ENCODE assay signal across 10 cellular contexts in the genomic region with DNA sequence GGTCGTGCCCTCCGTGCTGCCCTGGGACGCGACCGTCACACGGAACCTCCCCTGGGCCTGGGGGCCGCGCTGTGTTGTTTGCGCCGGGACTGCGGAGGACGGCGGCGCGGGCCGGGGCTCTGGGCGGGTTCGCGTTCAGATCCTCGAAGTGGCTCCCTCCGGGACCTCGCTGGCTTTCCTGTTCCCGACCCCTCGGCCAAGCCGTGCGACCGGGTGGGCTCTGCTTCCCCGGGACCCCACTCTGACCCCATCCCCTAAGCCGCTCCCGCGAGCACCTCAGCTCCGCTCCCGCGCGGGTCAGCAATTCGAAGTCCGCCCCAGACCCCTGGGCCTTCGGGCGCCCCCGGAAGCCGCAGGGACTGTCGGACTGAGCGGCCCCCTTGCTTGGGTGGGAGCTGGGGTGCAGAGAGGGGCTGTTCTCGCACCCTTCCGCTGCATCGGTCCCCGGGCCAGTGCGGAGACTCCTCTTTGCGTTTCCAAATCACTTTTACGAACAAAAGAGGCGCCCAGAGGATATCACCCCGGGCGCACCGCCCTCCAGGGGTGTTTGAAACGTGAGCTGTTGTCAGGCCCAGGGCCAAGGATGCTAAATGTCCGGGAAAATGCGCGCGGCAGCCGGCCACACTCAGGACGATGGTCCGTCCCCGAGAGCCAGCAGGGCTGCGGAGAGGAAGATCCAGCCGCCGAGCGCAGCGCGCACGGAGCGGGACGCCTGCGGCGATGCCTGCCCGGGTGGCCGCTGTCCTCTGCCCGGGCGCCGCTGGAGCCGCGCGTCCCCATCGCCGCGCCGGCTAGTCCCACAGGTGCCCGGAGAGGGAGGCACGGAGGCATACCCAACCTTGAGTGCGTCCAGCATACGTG.
A peak's percentile ranks its signal among the peaks of the same experiment; 100 is the strongest.
DNase-seq lines count a peak whose midpoint lies in the region; ATAC-seq, FAIRE-seq and TF ChIP-seq lines count a peak whose summit lies in the region.
"Had no signal": no experiment of that assay in that cellular context is flagged by ENCODE, and none has a peak within 500 bp of the region (broad histone marks: within the 10 kb centered on the region; RNA-seq: fewer than 3 reads in every experiment).

No MANE protein-coding gene starts in this region.

- peaks cover 22% of the 10 kb centered on the region for H3K27me3 ChIP-seq in brain microvascular endothelial cell (replicated peaks)
- H3K27me3 ChIP-seq in subcutaneous abdominal adipose tissue (ENCODE audit: control insufficient read depth in 5 of 5, insufficient read depth in 4 of 5, low read length in 5 of 5): peaks cover 12 to 22% (median 19%) of the 10 kb centered on the region in 5 donors

- peaks cover 0 to 10% of the 10 kb centered on the region in 2 donors for H3K4me1 ChIP-seq in kidney (ENCODE audit: control insufficient read depth in 1 of 2, insufficient read depth in 1 of 2, low read depth in 1 of 2, low read length in 2 of 2)
- H3K4me1 ChIP-seq in subcutaneous abdominal adipose tissue (ENCODE audit: control insufficient read depth in 5 of 5, insufficient read depth in 5 of 5, low read length in 5 of 5): peaks cover 3 to 18% (median 13%) of the 10 kb centered on the region in 5 donors

- H3K27ac ChIP-seq in brain microvascular endothelial cell (no peak overlapping the region), kidney (ENCODE audit: low read depth in 2 of 2, low read length in 2 of 2) (no peak overlapping the region), subcutaneous abdominal adipose tissue (ENCODE audit: low read depth, low read length) (no peak overlapping the region)

- no peak for ATAC-seq in activated T-helper 17 cell treated with anti-CD3 and anti-CD28 coated beads, Interleukin-2, amount 50 U/mL, for 72 hours (replicated peaks)

- H3K36me3 ChIP-seq in brain microvascular endothelial cell (replicated peaks): no peaks in the 10 kb centered on the region
- no peaks in the 10 kb centered on the region for H3K36me3 ChIP-seq in kidney (ENCODE audit: control insufficient read depth in 1 of 2, insufficient read depth in 2 of 2, low read length in 2 of 2)
- H3K36me3 ChIP-seq in subcutaneous abdominal adipose tissue (ENCODE audit: control insufficient read depth in 5 of 5, insufficient read depth in 5 of 5, low read length in 5 of 5): no peaks in the 10 kb centered on the region

- peak overlapping the region; percentile 42 for H3K4me3 ChIP-seq in brain microvascular endothelial cell (ENCODE audit: low read depth, low read length)
- peak overlapping the region; percentile 14 to 35 for H3K4me3 ChIP-seq in kidney (ENCODE audit: low read length in 2 of 2)
- peak overlapping the region; percentile 31 to 59 (median 57) for H3K4me3 ChIP-seq in subcutaneous abdominal adipose tissue (ENCODE audit: low read depth in 1 of 5, low read length in 5 of 5)

- no peak overlapping the region for H3K4me3 Mint-ChIP-seq in activated T-helper 17 cell treated with anti-CD3 and anti-CD28 coated beads, Interleukin-2, amount 50 U/mL, for 72 hours
- H3K4me3 Mint-ChIP-seq: CD4-positive, alpha-beta T cell had no signal

- H3K36me3 Mint-ChIP-seq in activated T-helper 17 cell treated with anti-CD3 and anti-CD28 coated beads, Interleukin-2, amount 50 U/mL, for 72 hours (ENCODE audit: low read depth): no peaks in the 10 kb centered on the region

- intact Hi-C loops in kidney (cut with DNase I): no loop called here

- FAIRE-seq in kidney (lab: Jason Lieb, UNC): no peak
- FAIRE-seq: bronchial epithelial cell had no signal

- H3K4me1 Mint-ChIP-seq in activated T-helper 17 cell treated with anti-CD3 and anti-CD28 coated beads, Interleukin-2, amount 50 U/mL, for 72 hours: no peaks in the 10 kb centered on the region

- peaks cover 0 to 4% of the 10 kb centered on the region in 2 donors for H3K9me3 ChIP-seq in kidney (ENCODE audit: control insufficient read depth in 1 of 2, low read length in 2 of 2)
- peaks cover 0 to 4% (median 0%) of the 10 kb centered on the region in 5 donors for H3K9me3 ChIP-seq in subcutaneous abdominal adipose tissue (ENCODE audit: control insufficient read depth in 5 of 5, low read length in 5 of 5)

- peaks cover 3% of the 10 kb centered on the region for H3K9me3 Mint-ChIP-seq in activated T-helper 17 cell treated with anti-CD3 and anti-CD28 coated beads, Interleukin-2, amount 50 U/mL, for 72 hours

- TF ChIP-seq CTCF in brain microvascular endothelial cell (IDR thresholded peaks at IDR 0.05; ENCODE audit: low read depth, low read length, missing control alignments) (no peak), kidney (IDR thresholded peaks at IDR 0.05; ENCODE audit: borderline replicate concordance, extremely low read depth, insufficient read depth) (no peak)

- H3K27ac Mint-ChIP-seq in activated T-helper 17 cell treated with anti-CD3 and anti-CD28 coated beads, Interleukin-2, amount 50 U/mL, for 72 hours: no peak overlapping the region
- H3K27ac Mint-ChIP-seq: CD4-positive, alpha-beta T cell had no signal

- in situ Hi-C loops in brain microvascular endothelial cell (cut with HindIII; ENCODE audit: low pct_ligation_motif_present, low sequenced_read_pairs): no loop called here

- peak; percentile 69 for DNase-seq in NCI-H748 (lab: John Stamatoyannopoulos, UW; ENCODE audit: unreplicated experiment)
- no peak for DNase-seq in NCI-H748 treated with DMSO at 0.1 percent for 48 hours (lab: John Stamatoyannopoulos, UW)
- no peak for DNase-seq in brain microvascular endothelial cell
- no peak for DNase-seq in kidney
- DNase-seq in ureter (ENCODE audit: low spot score): no peak
- no peak for DNase-seq in NK-92 (lab: John Stamatoyannopoulos, UW; ENCODE audit: unreplicated experiment)
- DNase-seq: CD4-positive, alpha-beta T cell had no signal

- H3K9ac ChIP-seq in kidney (ENCODE audit: low read length in 2 of 2) (no peak overlapping the region), subcutaneous abdominal adipose tissue (ENCODE audit: low read length in 5 of 5) (peak overlapping the region in 1 of 5 donors; percentile 25)

- H3K27me3 Mint-ChIP-seq in activated T-helper 17 cell treated with anti-CD3 and anti-CD28 coated beads, Interleukin-2, amount 50 U/mL, for 72 hours: peaks cover 40% of the 10 kb centered on the region
